19 cellular contexts compared by ENCODE assay signal in genomic region chr11:84480151-84480550, GRCh38.
DNase-seq lines count a peak whose midpoint lies in the region; FAIRE-seq and TF ChIP-seq lines count a peak whose summit lies in the region.
"Had no signal": no experiment of that assay in that cellular context is flagged by ENCODE, and none has a peak within 500 bp of the region (broad histone marks: within the 10 kb centered on the region; RNA-seq: fewer than 3 reads in every experiment).

No MANE protein-coding gene starts in this region.

- H3K9me3 ChIP-seq in WERI-Rb-1 (ENCODE audit: severe bottlenecking) = no peaks in the 10 kb centered on the region
- H3K9me3 ChIP-seq: BE2C had no signal

- TF ChIP-seq CTCF in D721Med (IDR thresholded peaks at IDR 0.05; ENCODE audit: insufficient read depth, missing control alignments) (no peak), WERI-Rb-1 (IDR thresholded peaks at IDR 0.05; ENCODE audit: low read depth, low read length) (no peak), retinal pigment epithelial cell (conservative IDR thresholded peaks at IDR 0.05; ENCODE audit: low read depth, low read length) (no peak)

- no peaks in the 10 kb centered on the region for H3K36me3 ChIP-seq in WERI-Rb-1
- H3K36me3 ChIP-seq: BE2C had no signal

- no peak overlapping the region for H3K4me3 ChIP-seq in WERI-Rb-1 (ENCODE audit: low read depth, low read length)
- H3K4me3 ChIP-seq in retinal pigment epithelial cell (ENCODE audit: low read length) = no peak overlapping the region

- DNase-seq in D721Med (ENCODE audit: insufficient read length, low spot score) (no peak), NCI-H524 treated with DMSO at 0.1 percent for 48 hours (lab: John Stamatoyannopoulos, UW) (peak; percentile 6), WERI-Rb-1 (peak; percentile 42), retinal pigment epithelial cell (ENCODE audit: low read depth) (peak; percentile 93), NCI-H2081 treated with DMSO at 0.1 percent for 48 hours (lab: John Stamatoyannopoulos, UW) (no peak), COLO829 (ENCODE audit: low spot score) (no peak), T-helper 9 cell (no peak), COLO668 (lab: John Stamatoyannopoulos, UW; ENCODE audit: unreplicated experiment) (no peak)
- DNase-seq: ACHN; BE2C; C1 segment of cervical spinal cord; CD4-positive, CD25-positive, alpha-beta regulatory T cell; CD8-positive, alpha-beta memory T cell; H9; KBM-7 had no signal

- H3K27me3 ChIP-seq in WERI-Rb-1 (ENCODE audit: insufficient read depth, low read depth, severe bottlenecking) = no peaks in the 10 kb centered on the region
- H3K27me3 ChIP-seq: BE2C had no signal

- H3K27ac ChIP-seq in WERI-Rb-1 = peak overlapping the region; percentile 48

- FAIRE-seq in D721Med (lab: Jason Lieb, UNC) = peak; percentile 98
- FAIRE-seq: G401.6, GM12891, H1, HepG2 had no signal

Comparison
In these comparisons a context has a peak if more than half of its experiments do, and no peak if none do; other contexts are left out.
1. DNase-seq: peak in NCI-H524 treated with DMSO at 0.1 percent for 48 hours (single experiment), WERI-Rb-1 (single experiment) and retinal pigment epithelial cell (single experiment); none in D721Med (single experiment), NCI-H2081 treated with DMSO at 0.1 percent for 48 hours (single experiment), COLO829 (single experiment), T-helper 9 cell (single experiment) and COLO668 (single experiment).